In genomic region chr20:32652739-32653526, GRCh38 we compare ENCODE assay signal across 8 cellular contexts. TPM values are rescaled to one million over a fixed set of nuclear protein-coding genes. Genes with fewer than 3 reads are reported as not detected.
DNase-seq lines count a peak whose midpoint lies in the region; ATAC-seq, FAIRE-seq and TF ChIP-seq lines count a peak whose summit lies in the region.

No MANE protein-coding gene starts in this region.

- CTCF ChIA-PET in mammary epithelial cell (lab: Charles Lee; ENCODE audit: low non-redundant PET), result interaction anchor here (0.7 to 1.0 kb wide), 2 partner anchors 129 to 131 kb away, joined by 5 to 6 read pairs; no protein-coding TSS in a partner anchor

- no peak overlapping the region for H2AFZ ChIP-seq in mammary epithelial cell (ENCODE audit: low read depth, low read length)
- H2AFZ ChIP-seq in keratinocyte (ENCODE audit: control insufficient read depth, low read length), result no peak overlapping the region

- H3K27ac ChIP-seq in mammary epithelial cell (ENCODE audit: insufficient read depth, low read depth, low read length) (no peak overlapping the region), keratinocyte (ENCODE audit: control insufficient read depth, insufficient read depth, low read length) (no peak overlapping the region)

- intact Hi-C loops in mammary epithelial cell (cut with micrococcal nuclease), result loop anchor here (1.0 to 10.0 kb wide), 8 partner anchors 132 to 926 kb away; partner anchors contain the start of genes PDRG1, PLAGL2 and POFUT1

- DNase-seq in DMS 273 (lab: John Stamatoyannopoulos, UW; ENCODE audit: unreplicated experiment), result peak; percentile 88
- peak; percentile 45 for DNase-seq in HFF-Myc (ENCODE audit: extremely low read depth, low read depth)
- DNase-seq in NCI-H2196 treated with DMSO at 0.1 percent for 48 hours (lab: John Stamatoyannopoulos, UW; ENCODE audit: unreplicated experiment), result peak; percentile 49
- DNase-seq in activated CD4-positive, CD25-positive, alpha-beta regulatory T cell treated with anti-CD3 and anti-CD28 coated beads, Interleukin-2, amount 50 U/mL, for 16 hours (ENCODE audit: low read depth, low spot score), result peak; percentile 85
- peak; percentile 67 for DNase-seq in mammary epithelial cell
- DNase-seq in keratinocyte (ENCODE audit: low read depth, low spot score), result no peak
- DNase-seq in stimulated activated CD4-positive, alpha-beta T cell treated with anti-CD3 and anti-CD28 coated beads, Interleukin-1b, Interleukin-23, amount 100 ng/mL, for 24 hours (ENCODE audit: low read depth in 4 of 4, low spot score in 1 of 4), result peak; percentile 72 to 81 (median 80)

- ATAC-seq in GM19328 (IDR thresholded peaks at IDR 0.05; ENCODE audit: unreplicated experiment), result no peak

- dilution Hi-C loops in mammary epithelial cell (cut with HindIII; ENCODE audit: low sequenced_read_pairs) (no loop called here), keratinocyte (cut with MboI; ENCODE audit: extremely low pct_ligation_motif_present, low sequenced_read_pairs) (no loop called here)

- BruUV-seq in mammary epithelial cell (replicated peaks; lab: Mats Ljungman, UMichigan), result no TSS peak

- no peak overlapping the region for H3K4me2 ChIP-seq in mammary epithelial cell (ENCODE audit: insufficient read depth, low read depth, low read length)
- no peak overlapping the region for H3K4me2 ChIP-seq in keratinocyte (ENCODE audit: control insufficient read depth, extremely low read depth, insufficient read depth, low read depth, low read length)

- H3K9ac ChIP-seq in mammary epithelial cell (ENCODE audit: insufficient read depth, low read length), result no peak overlapping the region
- H3K9ac ChIP-seq in keratinocyte (ENCODE audit: control insufficient read depth, extremely low read depth, insufficient read depth, low read length), result no peak overlapping the region

- H4K20me1 ChIP-seq in mammary epithelial cell (ENCODE audit: insufficient read depth, low read length), result no peaks in the 10 kb centered on the region
- H4K20me1 ChIP-seq in keratinocyte (ENCODE audit: control insufficient read depth, extremely low read depth, insufficient read depth, low read length), result no peaks in the 10 kb centered on the region

- no peaks in the 10 kb centered on the region for H3K9me1 ChIP-seq in keratinocyte (ENCODE audit: control insufficient read depth, extremely low read depth, insufficient read depth, low read length)

- H3K9me3 ChIP-seq in mammary epithelial cell (replicated peaks; ENCODE audit: insufficient read depth, low read length) (no peaks in the 10 kb centered on the region), keratinocyte (ENCODE audit: control insufficient read depth, low read depth, low read length) (no peaks in the 10 kb centered on the region)

- H3K36me3 ChIP-seq in mammary epithelial cell (ENCODE audit: insufficient read depth, low read length), result no peaks in the 10 kb centered on the region
- H3K36me3 ChIP-seq in keratinocyte (ENCODE audit: control insufficient read depth in 2 of 2, extremely low read depth in 1 of 2, insufficient read depth in 2 of 2, low read length in 2 of 2), result no peaks in the 10 kb centered on the region

- WGBS in mammary epithelial cell (ENCODE audit: low coverage, missing lambda C conversion rate), result 25% methylated on average over 5 of the region's 8 CpGs

- in situ Hi-C loops in mammary epithelial cell (cut with MboI; ENCODE audit: low sequenced_read_pairs in 2 of 2), result loop anchor here (5.0 to 25.0 kb wide), 2 partner anchors 136 to 816 kb away; partner anchors contain the start of gene FOXS1 (in 1 of the 2)

- peaks cover 11% of the 10 kb centered on the region for H3K4me1 ChIP-seq in mammary epithelial cell (ENCODE audit: insufficient read depth, low read length)
- H3K4me1 ChIP-seq in keratinocyte (ENCODE audit: control insufficient read depth, extremely low read depth, insufficient read depth, low read length), result peaks cover 4% of the 10 kb centered on the region

- H3K27me3 ChIP-seq in mammary epithelial cell (ENCODE audit: insufficient read depth, low read length) (no peaks in the 10 kb centered on the region), keratinocyte (ENCODE audit: control insufficient read depth, extremely low read depth, insufficient read depth, low read length) (peaks cover 3% of the 10 kb centered on the region)

- FAIRE-seq in keratinocyte (lab: Jason Lieb, UNC), result no peak

- peak; percentile 89 for TF ChIP-seq CTCF in HFF-Myc (IDR thresholded peaks at IDR 0.05; ENCODE audit: low read depth, low read length, missing control alignments)
- TF ChIP-seq CTCF in mammary epithelial cell (conservative IDR thresholded peaks at IDR 0.05 in 1 of 2, IDR thresholded peaks at IDR 0.05 in 1 of 2; ENCODE audit: extremely low read depth in 1 of 2, insufficient read depth in 1 of 2, low read depth in 1 of 2, low read length in 2 of 2), result peak; percentile 89 to 92
- peak; percentile 86 to 96 (median 93) for TF ChIP-seq CTCF in keratinocyte (optimal IDR thresholded peaks at IDR 0.05 in 1 of 3, IDR thresholded peaks at IDR 0.05 in 1 of 3, conservative IDR thresholded peaks at IDR 0.05 in 1 of 3; ENCODE audit: extremely low read depth in 1 of 3, insufficient read depth in 2 of 3, low read length in 3 of 3)

- H3K4me3 ChIP-seq in HFF-Myc (replicated peaks; ENCODE audit: low read depth, low read length) (no peak overlapping the region), mammary epithelial cell (replicated peaks in 1 of 3; ENCODE audit: insufficient read depth in 1 of 3, low read depth in 2 of 3, low read length in 3 of 3) (no peak overlapping the region), keratinocyte (ENCODE audit: control insufficient read depth in 2 of 3, extremely low read depth in 1 of 3, insufficient read depth in 2 of 3, low read depth in 1 of 3, low read length in 3 of 3) (no peak overlapping the region)

- H3K79me2 ChIP-seq in mammary epithelial cell (ENCODE audit: insufficient read depth, low read length), result no peaks in the 10 kb centered on the region
- H3K79me2 ChIP-seq in keratinocyte (ENCODE audit: control insufficient read depth, insufficient read depth, low read length), result no peaks in the 10 kb centered on the region

RNA-seq across cellular contexts. Expression of gene C20orf203, which starts 20.8 kb away (rescaled TPM):
- not detected for total RNA-seq in mammary epithelial cell
- polyA plus RNA-seq in mammary epithelial cell, result not detected
- not detected for polyA minus RNA-seq in mammary epithelial cell
- polyA plus RNA-seq in keratinocyte, result not detected in 3 replicates
- not detected for polyA plus RNA-seq in keratinocyte (2011; ENCODE audit: low read depth)
- polyA plus RNA-seq in keratinocyte (2011; cell fraction: cytosol; rRNA removed), result not detected in 2 replicates
- polyA plus RNA-seq in keratinocyte (2011; cell fraction: nucleus; rRNA removed), result 0.01 TPM in 1 of 2 replicates, not detected in the other
- 0.06 TPM in 1 of 2 replicates, not detected in the other for polyA plus RNA-seq in keratinocyte (2012; ENCODE audit: low replicate concordance)
- not detected in 3 replicates for polyA minus RNA-seq in keratinocyte
- not detected for polyA minus RNA-seq in keratinocyte (2011; cell fraction: cytosol; rRNA and poly(A)+ RNA removed)
- polyA minus RNA-seq in keratinocyte (2011; cell fraction: nucleus; rRNA and poly(A)+ RNA removed), result not detected in 2 replicates
